8 cellular contexts compared by ENCODE assay signal in the genomic region with DNA sequence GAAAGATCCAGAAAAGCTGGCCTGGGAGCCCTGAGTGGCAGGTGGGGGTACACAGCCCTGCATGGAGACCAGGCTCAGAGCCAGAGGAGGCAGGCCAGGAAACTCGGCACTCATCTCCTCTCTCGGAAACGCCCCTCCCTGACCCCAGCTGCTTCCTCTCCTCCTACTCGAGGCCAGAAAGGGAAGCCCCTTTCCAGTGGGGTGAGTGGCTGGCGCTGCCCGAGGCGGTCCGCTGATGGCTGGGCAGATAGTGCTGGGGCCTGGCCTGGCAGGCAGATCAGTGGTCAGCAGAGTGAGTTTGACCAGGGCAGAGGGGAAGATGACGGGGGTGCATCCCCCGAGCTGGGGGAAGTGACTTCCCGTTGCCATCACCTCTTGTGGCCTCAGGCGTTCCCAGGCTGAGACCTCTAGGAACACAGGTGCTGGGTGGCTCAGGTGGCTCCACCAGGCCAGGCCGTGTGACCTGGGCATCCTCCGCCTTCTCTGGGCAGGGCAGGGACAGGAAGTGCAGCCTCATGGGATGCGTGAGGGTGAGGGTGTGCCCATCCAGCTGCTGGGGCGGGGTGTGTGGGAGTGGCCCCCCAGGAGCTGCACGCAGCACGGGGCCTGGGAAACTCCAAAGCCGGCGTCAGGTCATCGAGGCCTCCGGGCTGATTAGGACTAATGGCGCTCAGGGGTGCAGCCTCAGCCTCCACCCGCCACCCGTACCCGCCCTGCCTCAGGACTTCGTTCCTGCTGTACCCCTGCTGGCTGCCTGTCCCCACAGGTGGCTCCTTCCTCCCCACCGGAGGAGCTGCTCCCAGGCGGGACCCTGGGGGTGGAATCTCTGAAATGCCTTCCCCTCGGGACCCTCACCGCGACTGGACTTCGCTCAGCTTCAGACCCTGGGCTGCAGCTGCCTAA. TPM values are rescaled to one million over a fixed set of nuclear protein-coding genes. Genes with fewer than 3 reads are reported as not detected.
DNase-seq lines count a peak whose midpoint lies in the region; ATAC-seq, FAIRE-seq and TF ChIP-seq lines count a peak whose summit lies in the region.

No MANE protein-coding gene starts in this region.

- in situ Hi-C loops in GM13976 (cut with MboI; ENCODE audit: low sequenced_read_pairs, unreplicated experiment) = no loop called here

- H3K27ac ChIP-seq in RWPE2 (ENCODE audit: poor library complexity, severe bottlenecking) (peak overlapping the region; percentile 86), aorta (ENCODE audit: low read depth in 1 of 2, low read length in 2 of 2) (no peak overlapping the region)

- intact Hi-C loops in aorta (cut with DNase I) = no loop called here

- 84 to 87% methylated on average over 33 of the region's 33 CpGs for WGBS in aorta, 2 donors

- no peaks in the 10 kb centered on the region for H3K27me3 ChIP-seq in RWPE2 (ENCODE audit: insufficient read depth, poor library complexity, severe bottlenecking)
- no peaks in the 10 kb centered on the region for H3K27me3 ChIP-seq in bronchial epithelial cell (ENCODE audit: control insufficient read depth, insufficient read depth, low read length)
- no peaks in the 10 kb centered on the region for H3K27me3 ChIP-seq in mononuclear cell (ENCODE audit: insufficient read depth, low read length)
- H3K27me3 ChIP-seq in aorta (ENCODE audit: control insufficient read depth in 1 of 2, insufficient read depth in 2 of 2, low read length in 1 of 2) = no peaks in the 10 kb centered on the region

- peaks cover 9% of the 10 kb centered on the region for H3K36me3 ChIP-seq in RWPE2 (ENCODE audit: low read depth)
- H3K36me3 ChIP-seq in bronchial epithelial cell (ENCODE audit: control insufficient read depth, insufficient read depth, low read length) = peaks cover 30% of the 10 kb centered on the region
- no peaks in the 10 kb centered on the region for H3K36me3 ChIP-seq in aorta (ENCODE audit: control insufficient read depth in 1 of 2, insufficient read depth in 2 of 2, low read length in 1 of 2)

- TF ChIP-seq CTCF in GM13976 (IDR thresholded peaks at IDR 0.05; ENCODE audit: borderline replicate concordance, control extremely low read depth, extremely low read depth, insufficient read depth, missing control alignments) = no peak
- TF ChIP-seq CTCF in RWPE2 (IDR thresholded peaks at IDR 0.05; ENCODE audit: poor library complexity, severe bottlenecking) = no peak
- TF ChIP-seq CTCF in bronchial epithelial cell (IDR thresholded peaks at IDR 0.05; ENCODE audit: insufficient read depth, low read length, severe bottlenecking) = no peak
- TF ChIP-seq CTCF in D721Med (IDR thresholded peaks at IDR 0.05; ENCODE audit: insufficient read depth, missing control alignments) = no peak

- FAIRE-seq in bronchial epithelial cell (lab: Jason Lieb, UNC) (no peak), D721Med (lab: Jason Lieb, UNC) (no peak)

- no peaks in the 10 kb centered on the region for H3K9me3 ChIP-seq in RWPE2 (ENCODE audit: severe bottlenecking)
- no peaks in the 10 kb centered on the region for H3K9me3 ChIP-seq in mononuclear cell (ENCODE audit: low read depth, low read length)
- no peaks in the 10 kb centered on the region for H3K9me3 ChIP-seq in aorta (ENCODE audit: control insufficient read depth, low read length)

- H3K4me1 ChIP-seq in RWPE2 (ENCODE audit: insufficient read depth, poor library complexity, severe bottlenecking) (peaks cover 80% of the 10 kb centered on the region), mononuclear cell (ENCODE audit: insufficient read depth, low read length) (peaks cover 98% of the 10 kb centered on the region), aorta (ENCODE audit: control insufficient read depth in 1 of 2, insufficient read depth in 2 of 2, low read length in 2 of 2) (no peaks in the 10 kb centered on the region)

- DNase-seq in GM13976 (ENCODE audit: low spot score) (peak; percentile 83), RWPE2 (ENCODE audit: low spot score) (peak; percentile 79), bronchial epithelial cell (ENCODE audit: low read depth) (peak; percentile 15), aorta (peak; percentile 81 to 87), D721Med (ENCODE audit: insufficient read length, low spot score) (no peak), NCI-H510A (lab: John Stamatoyannopoulos, UW) (no peak)

- peak overlapping the region; percentile 2 for H3K4me3 ChIP-seq in RWPE2 (ENCODE audit: severe bottlenecking)
- H3K4me3 ChIP-seq in bronchial epithelial cell (ENCODE audit: low read depth, low read length) = no peak overlapping the region
- H3K4me3 ChIP-seq in mononuclear cell (ENCODE audit: low read length) = peak overlapping the region; percentile 58
- no peak overlapping the region for H3K4me3 ChIP-seq in aorta (ENCODE audit: low read length in 2 of 2)

- ATAC-seq in HG02763 (IDR thresholded peaks at IDR 0.05; ENCODE audit: unreplicated experiment) (peak; percentile 45), RWPE2 (ENCODE audit: low read depth) (peak; percentile 20), aorta (ENCODE audit: low FRiP score) (peak; percentile 8)

RNA-seq across cellular contexts. Expression of a gene that starts 5.8 kb away (rescaled TPM):
- total RNA-seq in bronchial epithelial cell (31.1 and 86.3 TPM in 2 replicates), mononuclear cell (134 TPM), aorta (10 to 100 TPM; 47.8 to 75.4 TPM)
- 10 to 100 TPM in 1 of 2 donors, 1 to 10 TPM in 1; 6.2 to 13.8 TPM for polyA plus RNA-seq in aorta

RNA-seq across cellular contexts. Expression of a gene that starts 42.5 kb away (rescaled TPM):
- total RNA-seq in bronchial epithelial cell (43.4 and 64.5 TPM in 2 replicates), mononuclear cell (53.8 TPM), aorta (10 to 100 TPM; 37.4 to 39.4 TPM)
- polyA plus RNA-seq in aorta = 10 to 100 TPM; 37.2 to 43.8 TPM

RNA-seq across cellular contexts. Expression of a gene that starts 45.0 kb away (rescaled TPM):
- total RNA-seq in bronchial epithelial cell (71.9 and 113 TPM in 2 replicates), mononuclear cell (147 TPM), aorta (100 to 1,000 TPM; 305 to 351 TPM)
- 100 to 1,000 TPM in 1 of 2 donors, 10 to 100 TPM in 1; 98.3 to 263 TPM for polyA plus RNA-seq in aorta

Comparison
In these comparisons a context has a peak if more than half of its experiments do, and no peak if none do; other contexts are left out.
1. DNase-seq: peak in GM13976 (single experiment), RWPE2 (single experiment), bronchial epithelial cell (single experiment) and aorta (2 of 2); none in D721Med (single experiment) and NCI-H510A (single experiment).
2. H3K4me3 ChIP-seq: peak in RWPE2 (single experiment) and mononuclear cell (single experiment); none in bronchial epithelial cell (single experiment) and aorta (0 of 2).
3. Peak in every context shown above with its lines, with median percentiles within 50 percentile points of each other: ATAC-seq.